In the genomic region with DNA sequence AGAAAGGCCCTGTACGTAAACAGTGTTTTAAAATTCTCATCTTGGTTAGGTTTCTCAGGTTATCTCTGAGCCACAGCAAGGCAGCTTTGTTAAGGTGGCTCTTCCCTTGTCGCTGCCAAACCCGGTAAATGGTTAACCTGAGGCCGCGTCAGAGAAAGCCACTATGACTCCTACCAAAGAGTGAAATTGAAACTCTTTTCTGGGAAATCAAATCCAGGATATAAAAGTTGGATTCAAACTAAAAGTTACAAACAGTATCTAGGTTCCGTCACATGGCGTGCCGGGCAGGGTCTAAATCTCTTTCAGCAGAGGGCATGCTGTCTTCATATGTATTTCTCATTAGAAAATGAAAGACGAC, we compare ENCODE assay signal across 8 cellular contexts. TPM values are rescaled to one million over a fixed set of nuclear protein-coding genes. Genes with fewer than 3 reads are reported as not detected.
DNase-seq lines count a peak whose midpoint lies in the region; ATAC-seq and TF ChIP-seq lines count a peak whose summit lies in the region.

No MANE protein-coding gene starts in this region.

- H4K20me1 ChIP-seq in Karpas-422 (ENCODE audit: insufficient read depth, low read depth, low read length), result no peaks in the 10 kb centered on the region

- peak; percentile 83 for DNase-seq in Karpas-422
- DNase-seq in activated CD4-positive, alpha-beta T cell treated with anti-CD3 and anti-CD28 coated beads, Interleukin-2, amount 50 U/mL, for 48 hours, result peak; percentile 63 to 68
- peak; percentile 81 to 83 for DNase-seq in erythroblast (lab: John Stamatoyannopoulos, UW)
- DNase-seq in naive thymus-derived CD4-positive, alpha-beta T cell, result peak in 1 of 9 donors; percentile 56
- DNase-seq in suprapubic skin (ENCODE audit: low spot score in 2 of 2), result peak in 1 of 2 donors; percentile 63
- DNase-seq in islet precursor cell, result no peak

- no peak for TF ChIP-seq CTCF in suprapubic skin (IDR thresholded peaks at IDR 0.05)

- no peak for TF ChIP-seq POLR2A in erythroblast (IDR thresholded peaks at IDR 0.05; ENCODE audit: low read length)
- TF ChIP-seq POLR2A in suprapubic skin (IDR thresholded peaks at IDR 0.05), result no peak

- H3K4me3 ChIP-seq in GM08714 (ENCODE audit: low read length) (peak overlapping the region; percentile 90), Karpas-422 (ENCODE audit: low read length) (peak overlapping the region; percentile 82), suprapubic skin (peak overlapping the region; percentile 72)
- peak overlapping the region; percentile 93 for H3K4me3 ChIP-seq in naive thymus-derived CD4-positive, alpha-beta T cell (ENCODE audit: low read length)

- TF ChIP-seq EP300 in suprapubic skin (IDR thresholded peaks at IDR 0.05), result no peak

- peak; percentile 47 for ATAC-seq in GM21825 (IDR thresholded peaks at IDR 0.05; ENCODE audit: unreplicated experiment)
- ATAC-seq in naive thymus-derived CD4-positive, alpha-beta T cell, result peak; percentile 55

- peak overlapping the region; percentile 90 for H3K4me2 ChIP-seq in Karpas-422 (ENCODE audit: low read depth, low read length, poor library complexity, severe bottlenecking)

- H3K4me1 Mint-ChIP-seq in naive thymus-derived CD4-positive, alpha-beta T cell, result peaks cover 16 to 55% (median 50%) of the 10 kb centered on the region in 7 donors

- POLR2A ChIA-PET in naive thymus-derived CD4-positive, alpha-beta T cell (lab: Charles Lee), result interaction anchor here (0.6 to 1.4 kb wide), 6 partner anchors 113 to 522 kb away, joined by 3 to 7 read pairs (median 4); a partner anchor contains a TSS

- intact Hi-C loops in naive thymus-derived CD4-positive, alpha-beta T cell (cut with micrococcal nuclease), result loop anchor here (1.0 to 10.0 kb wide), 20 partner anchors 9 to 1997 kb away; a partner anchor contains a TSS

- peak overlapping the region; percentile 90 to 99 (median 98) for H3K4me3 Mint-ChIP-seq in naive thymus-derived CD4-positive, alpha-beta T cell

- peak overlapping the region; percentile 95 to 100 (median 99) for H3K27ac Mint-ChIP-seq in naive thymus-derived CD4-positive, alpha-beta T cell

- no peaks in the 10 kb centered on the region for H3K9me2 ChIP-seq in Karpas-422 (replicated peaks; ENCODE audit: insufficient read depth, low read length)

- peaks cover 14% of the 10 kb centered on the region; the same call in 1 of the 2 replicates for H3K79me2 ChIP-seq in Karpas-422 (ENCODE audit: low read length)

- peaks cover 0 to 4% (median 1%) of the 10 kb centered on the region in 5 donors for H3K27me3 Mint-ChIP-seq in naive thymus-derived CD4-positive, alpha-beta T cell

- H3K27me3 ChIP-seq in Karpas-422 (ENCODE audit: low read length) (no peaks in the 10 kb centered on the region), suprapubic skin (no peaks in the 10 kb centered on the region)
- H3K27me3 ChIP-seq in naive thymus-derived CD4-positive, alpha-beta T cell (ENCODE audit: control insufficient read depth in 2 of 2, insufficient read depth in 2 of 2, low read length in 2 of 2), result no peaks in the 10 kb centered on the region

- H3K36me3 ChIP-seq in Karpas-422 (ENCODE audit: insufficient read depth, low read length) (peaks cover 4% of the 10 kb centered on the region; the same call in 1 of the 2 replicates), suprapubic skin (no peaks in the 10 kb centered on the region)
- H3K36me3 ChIP-seq in naive thymus-derived CD4-positive, alpha-beta T cell (ENCODE audit: control insufficient read depth in 2 of 3, insufficient read depth in 3 of 3, low read length in 3 of 3), result peaks cover 0 to 7% (median 0%) of the 10 kb centered on the region in 3 experiments

- H3K9me3 Mint-ChIP-seq in naive thymus-derived CD4-positive, alpha-beta T cell, result peaks cover 0 to 4% (median 0%) of the 10 kb centered on the region in 11 donors

- H3K9me3 ChIP-seq in Karpas-422 (ENCODE audit: low read length) (no peaks in the 10 kb centered on the region), suprapubic skin (no peaks in the 10 kb centered on the region)
- no peaks in the 10 kb centered on the region for H3K9me3 ChIP-seq in naive thymus-derived CD4-positive, alpha-beta T cell (ENCODE audit: control insufficient read depth in 2 of 3, low read length in 3 of 3)

- WGBS in suprapubic skin, result under 1% methylated on average over 9 of the region's 9 CpGs

- H3K4me1 ChIP-seq in Karpas-422 (ENCODE audit: low read length) (peaks cover 20% of the 10 kb centered on the region), suprapubic skin (peaks cover 30% of the 10 kb centered on the region)
- peaks cover 18 to 29% of the 10 kb centered on the region in 2 donors for H3K4me1 ChIP-seq in naive thymus-derived CD4-positive, alpha-beta T cell (ENCODE audit: control insufficient read depth in 2 of 2, insufficient read depth in 2 of 2, low read length in 2 of 2)

- H3K36me3 Mint-ChIP-seq in naive thymus-derived CD4-positive, alpha-beta T cell, result peaks cover 4 to 18% (median 5%) of the 10 kb centered on the region in 5 donors

- peak overlapping the region; percentile 94 for H2AFZ ChIP-seq in Karpas-422 (ENCODE audit: low read length)

- H3K27ac ChIP-seq in Karpas-422 (ENCODE audit: low read length) (peak overlapping the region; percentile 66), suprapubic skin (peak overlapping the region; percentile 92)
- H3K27ac ChIP-seq in naive thymus-derived CD4-positive, alpha-beta T cell (ENCODE audit: low read depth, low read length), result peak overlapping the region; percentile 94

- CTCF ChIA-PET in naive thymus-derived CD4-positive, alpha-beta T cell (lab: Charles Lee), result no interaction called here

- peak overlapping the region; percentile 89 for H3K9ac ChIP-seq in Karpas-422 (ENCODE audit: low read length)

RNA-seq across cellular contexts. Expression of a gene that starts 0.4 kb away (rescaled TPM):
- 4.0 and 9.5 TPM in 2 replicates for total RNA-seq in Karpas-422 (2014; rRNA removed; shearing (Covaris generic); ENCODE audit: low replicate concordance)
- total RNA-seq in naive thymus-derived CD4-positive, alpha-beta T cell, result 10 to 100 TPM in 4 of 5 experiments, 1 to 10 TPM in 1; 7.2 to 17.3 (median 12.8) TPM
- 10 to 100 TPM; 14.4 to 15.4 TPM for polyA plus RNA-seq in naive thymus-derived CD4-positive, alpha-beta T cell
- 1 to 10 TPM; 4.2 to 7.1 (median 6.4) TPM for total RNA-seq in suprapubic skin
